1 cellular context compared by ENCODE assay signal in genomic region chr12:11895421-11896064, GRCh38.
TF ChIP-seq lines count a peak whose summit lies in the region.

No MANE protein-coding gene starts in this region.

TF ChIP-seq in SK-N-SH, 30 proteins besides CTCF, POLR2A, EP300 and RAD21 (continued from another document):
- TF ChIP-seq USF2 (IDR thresholded peaks at IDR 0.05; ENCODE audit: borderline replicate concordance, low read depth, low read length), result no peak
- no peak for TF ChIP-seq TCF12 (IDR thresholded peaks at IDR 0.05)
- no peak for TF ChIP-seq GABPA (IDR thresholded peaks at IDR 0.05; ENCODE audit: low read depth)
- TF ChIP-seq FOXJ3 (CRISPR knock-in tag; IDR thresholded peaks at IDR 0.05), result no peak
- TF ChIP-seq TEAD4 (IDR thresholded peaks at IDR 0.05; ENCODE audit: borderline replicate concordance, insufficient read depth), result no peak
- no peak for TF ChIP-seq RXRA (IDR thresholded peaks at IDR 0.05; ENCODE audit: borderline replicate concordance, low read depth)
- TF ChIP-seq NFIC (IDR thresholded peaks at IDR 0.05; ENCODE audit: borderline replicate concordance), result no peak
- TF ChIP-seq JUND (IDR thresholded peaks at IDR 0.05), result no peak
- no peak for TF ChIP-seq MXI1 (IDR thresholded peaks at IDR 0.05; ENCODE audit: low read depth, low read length)
- TF ChIP-seq USF1 (IDR thresholded peaks at IDR 0.05; ENCODE audit: borderline replicate concordance, low read depth), result no peak
- no peak for TF ChIP-seq SMC3 (IDR thresholded peaks at IDR 0.05; ENCODE audit: low read depth, low read length)
- no peak for TF ChIP-seq NRF1 (IDR thresholded peaks at IDR 0.05; ENCODE audit: low read depth, low read length)
- TF ChIP-seq RCOR1 (IDR thresholded peaks at IDR 0.05; ENCODE audit: low read length), result no peak
